In the genomic region with DNA sequence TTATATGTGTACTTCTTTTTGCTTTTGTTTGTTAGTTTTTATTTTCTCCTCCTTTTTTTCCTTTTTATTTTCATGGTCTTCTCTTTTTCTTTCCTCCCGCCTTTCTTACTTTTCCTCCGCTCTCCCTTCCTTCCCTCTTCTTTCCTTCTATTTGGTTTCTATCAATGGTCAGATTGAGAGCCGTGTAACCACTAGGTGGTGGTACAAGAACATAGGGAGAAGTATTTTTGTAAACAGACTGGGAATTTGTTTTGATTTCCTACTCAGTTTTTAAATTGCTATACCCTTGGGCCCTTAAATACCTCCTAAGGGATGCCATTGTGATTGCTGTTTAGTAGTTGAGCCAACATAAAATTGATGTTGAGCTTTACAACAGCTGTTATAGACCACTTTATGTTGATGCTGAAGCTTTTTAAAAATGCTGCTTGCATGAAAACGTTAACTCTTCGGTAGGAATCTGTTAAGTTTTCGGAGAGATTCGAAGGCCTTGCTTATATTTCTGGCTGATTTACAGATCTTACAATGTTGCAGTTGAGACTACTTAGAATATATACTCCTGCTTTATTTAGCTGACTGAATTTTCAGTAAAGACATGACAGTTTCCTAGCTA, we compare ENCODE assay signal across 8 cellular contexts.
A peak's percentile ranks its signal among the peaks of the same experiment; 100 is the strongest.
DNase-seq lines count a peak whose midpoint lies in the region; ATAC-seq and TF ChIP-seq lines count a peak whose summit lies in the region.

No MANE protein-coding gene starts in this region.

- CTCF ChIA-PET in naive thymus-derived CD4-positive, alpha-beta T cell (lab: Charles Lee): interaction anchor here (0.6 to 4.7 kb wide), 32 partner anchors 8 to 981 kb away, joined by 3 to 43 read pairs (median 6); a partner anchor contains a TSS

- no peaks in the 10 kb centered on the region for H3K9me3 ChIP-seq in effector memory CD4-positive, alpha-beta T cell (ENCODE audit: control insufficient read depth, low read length)
- no peaks in the 10 kb centered on the region for H3K9me3 ChIP-seq in naive thymus-derived CD4-positive, alpha-beta T cell (ENCODE audit: control insufficient read depth in 2 of 3, low read length in 3 of 3)

- no peaks in the 10 kb centered on the region for H3K27me3 ChIP-seq in effector memory CD4-positive, alpha-beta T cell (replicated peaks; ENCODE audit: control insufficient read depth, insufficient read depth, low read length, poor library complexity, severe bottlenecking)
- no peaks in the 10 kb centered on the region for H3K27me3 ChIP-seq in naive thymus-derived CD4-positive, alpha-beta T cell (ENCODE audit: control insufficient read depth in 2 of 2, insufficient read depth in 2 of 2, low read length in 2 of 2)

- H3K4me1 Mint-ChIP-seq in activated T-cell treated with anti-CD3 and anti-CD28 coated beads, Interleukin-2, amount 50 U/mL, for 72 hours (ENCODE audit: low read depth): peaks cover 50% of the 10 kb centered on the region
- H3K4me1 Mint-ChIP-seq in naive thymus-derived CD4-positive, alpha-beta T cell: peaks cover 11 to 48% (median 37%) of the 10 kb centered on the region in 7 donors

- intact Hi-C loops in naive thymus-derived CD4-positive, alpha-beta T cell (cut with micrococcal nuclease): loop anchor here (1.0 to 5.0 kb wide), 20 partner anchors 11 to 800 kb away; a partner anchor contains a TSS

- peak overlapping the region; percentile 9 for H3K27ac ChIP-seq in effector memory CD4-positive, alpha-beta T cell (ENCODE audit: insufficient read depth, low read length, poor library complexity, severe bottlenecking)
- no peak overlapping the region for H3K27ac ChIP-seq in naive thymus-derived CD4-positive, alpha-beta T cell (ENCODE audit: low read depth, low read length)

- H3K36me3 Mint-ChIP-seq in activated T-cell treated with anti-CD3 and anti-CD28 coated beads, Interleukin-2, amount 50 U/mL, for 72 hours (ENCODE audit: insufficient read depth in 2 of 2): peaks cover 0 to 1% of the 10 kb centered on the region in 2 donors
- peaks cover 0 to 20% (median 0%) of the 10 kb centered on the region in 5 donors for H3K36me3 Mint-ChIP-seq in naive thymus-derived CD4-positive, alpha-beta T cell

- POLR2A ChIA-PET in naive thymus-derived CD4-positive, alpha-beta T cell (lab: Charles Lee): interaction anchor here (0.8 to 2.1 kb wide), 19 partner anchors 19 to 369 kb away, joined by 3 to 13 read pairs (median 3); a partner anchor contains a TSS

- no peak overlapping the region for H3K4me3 ChIP-seq in LNCaP clone FGC (ENCODE audit: low read depth, low read length)
- H3K4me3 ChIP-seq in effector memory CD4-positive, alpha-beta T cell (ENCODE audit: insufficient read depth, low read depth, low read length, poor library complexity, severe bottlenecking): no peak overlapping the region
- no peak overlapping the region for H3K4me3 ChIP-seq in naive thymus-derived CD4-positive, alpha-beta T cell (ENCODE audit: low read length)

- no peaks in the 10 kb centered on the region for H3K27me3 Mint-ChIP-seq in activated T-cell treated with anti-CD3 and anti-CD28 coated beads, Interleukin-2, amount 50 U/mL, for 72 hours (ENCODE audit: low read depth)
- H3K27me3 Mint-ChIP-seq in naive thymus-derived CD4-positive, alpha-beta T cell: peaks cover 0 to 4% (median 3%) of the 10 kb centered on the region in 5 donors

- peaks cover 16% of the 10 kb centered on the region for H3K4me1 ChIP-seq in effector memory CD4-positive, alpha-beta T cell (ENCODE audit: control insufficient read depth, insufficient read depth, low read length, poor library complexity, severe bottlenecking)
- H3K4me1 ChIP-seq in naive thymus-derived CD4-positive, alpha-beta T cell (ENCODE audit: control insufficient read depth in 2 of 2, insufficient read depth in 2 of 2, low read length in 2 of 2): peaks cover 30 to 34% of the 10 kb centered on the region in 2 donors

- peaks cover 0 to 1% of the 10 kb centered on the region in 2 donors for H3K9me3 Mint-ChIP-seq in activated T-cell treated with anti-CD3 and anti-CD28 coated beads, Interleukin-2, amount 50 U/mL, for 72 hours
- peaks cover 0 to 2% (median 0%) of the 10 kb centered on the region in 11 donors for H3K9me3 Mint-ChIP-seq in naive thymus-derived CD4-positive, alpha-beta T cell

- ATAC-seq in activated T-cell treated with anti-CD3 and anti-CD28 coated beads, Interleukin-2, amount 50 U/mL, for 72 hours (replicated peaks in 1 of 2): no peak
- peak; percentile 64 for ATAC-seq in naive thymus-derived CD4-positive, alpha-beta T cell
- ATAC-seq in HG02678 (IDR thresholded peaks at IDR 0.05; ENCODE audit: unreplicated experiment) (no peak), GM21390 (IDR thresholded peaks at IDR 0.05; ENCODE audit: unreplicated experiment) (no peak)

- H3K27ac Mint-ChIP-seq in activated T-cell treated with anti-CD3 and anti-CD28 coated beads, Interleukin-2, amount 50 U/mL, for 72 hours: no peak overlapping the region
- peak overlapping the region in 7 of 9 donors; percentile 4 to 35 (median 27) for H3K27ac Mint-ChIP-seq in naive thymus-derived CD4-positive, alpha-beta T cell

- no peaks in the 10 kb centered on the region for H3K36me3 ChIP-seq in effector memory CD4-positive, alpha-beta T cell (ENCODE audit: control insufficient read depth, insufficient read depth, low read length)
- H3K36me3 ChIP-seq in naive thymus-derived CD4-positive, alpha-beta T cell (ENCODE audit: control insufficient read depth in 2 of 3, insufficient read depth in 3 of 3, low read length in 3 of 3): no peaks in the 10 kb centered on the region

- no peak for DNase-seq in activated T-cell treated with anti-CD3 and anti-CD28 coated beads, Interleukin-2, amount 50 U/mL, for 72 hours
- DNase-seq in activated T-cell treated with anti-CD3 and anti-CD28 coated beads, Interleukin-2, amount 50 U/mL, for 48 hours: no peak
- DNase-seq in LNCaP clone FGC (ENCODE audit: low read depth) (peak; percentile 25), SHP77 treated with DMSO at 0.1 percent for 48 hours (lab: John Stamatoyannopoulos, UW) (peak; percentile 14)
- DNase-seq in effector memory CD4-positive, alpha-beta T cell: peak in 1 of 3 donors; percentile 11
- DNase-seq in naive thymus-derived CD4-positive, alpha-beta T cell: peak in 7 of 9 donors; percentile 14 to 66 (median 54)

- TF ChIP-seq CTCF in LNCaP clone FGC (IDR thresholded peaks at IDR 0.05; ENCODE audit: control insufficient read depth, extremely low read depth, insufficient read depth): peak; percentile 73

- H3K4me3 Mint-ChIP-seq in activated T-cell treated with anti-CD3 and anti-CD28 coated beads, Interleukin-2, amount 50 U/mL, for 72 hours: peak overlapping the region; percentile 1 to 27
- H3K4me3 Mint-ChIP-seq in naive thymus-derived CD4-positive, alpha-beta T cell: peak overlapping the region in 7 of 10 donors; percentile 0 to 27 (median 11)

Comparison
In these comparisons a context has a peak if more than half of its experiments do, and no peak if none do; other contexts are left out.
1. DNase-seq: peak in LNCaP clone FGC (single experiment), SHP77 treated with DMSO at 0.1 percent for 48 hours (single experiment) and naive thymus-derived CD4-positive, alpha-beta T cell (7 of 9); none in activated T-cell treated with anti-CD3 and anti-CD28 coated beads, Interleukin-2, amount 50 U/mL, for 72 hours (0 of 2) and activated T-cell treated with anti-CD3 and anti-CD28 coated beads, Interleukin-2, amount 50 U/mL, for 48 hours (0 of 2).